ENCODE assay signal across 1 cellular context in the genomic region with DNA sequence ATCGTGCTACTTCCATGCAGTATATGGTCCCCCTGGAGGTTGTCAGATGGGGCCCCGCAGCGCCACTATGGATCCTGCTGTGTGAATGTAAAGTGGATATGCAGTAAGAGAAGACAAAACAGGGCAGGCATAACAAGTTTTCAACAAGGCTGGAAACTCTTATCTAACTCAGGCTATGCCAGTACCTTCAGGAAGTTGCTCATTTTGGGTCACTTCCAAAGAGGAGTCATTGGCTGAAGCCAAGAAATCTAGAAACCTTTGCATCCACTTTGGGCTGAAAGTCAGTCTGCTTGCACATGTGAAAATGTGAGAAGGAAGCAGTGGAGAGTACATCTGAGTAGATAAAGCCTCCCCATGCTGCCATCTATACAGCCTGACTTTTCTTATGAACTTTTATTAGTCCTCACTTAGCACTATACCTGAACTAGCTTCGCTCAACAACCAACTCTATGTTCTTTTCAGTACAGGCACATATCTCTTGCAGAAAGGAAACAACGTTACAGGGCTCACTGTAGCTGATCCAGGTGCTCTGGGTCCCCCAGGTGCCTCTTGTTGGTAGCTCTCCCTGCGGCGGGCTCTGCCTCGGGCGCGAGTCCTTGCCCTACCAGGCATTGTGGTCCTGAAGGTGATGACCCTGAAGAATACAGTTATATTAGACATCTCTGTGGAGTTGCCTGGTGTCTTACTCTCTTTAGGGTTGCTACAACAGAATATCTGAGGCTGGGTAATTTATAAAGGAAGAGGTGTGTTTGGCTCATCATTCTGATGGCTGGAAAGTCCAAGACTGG.
TF ChIP-seq lines count a peak whose summit lies in the region.

No MANE protein-coding gene starts in this region.

TF ChIP-seq in GM23338, 12 proteins besides CTCF, POLR2A, EP300 and RAD21 (continued from another document):
- TF ChIP-seq, protein P1, sequence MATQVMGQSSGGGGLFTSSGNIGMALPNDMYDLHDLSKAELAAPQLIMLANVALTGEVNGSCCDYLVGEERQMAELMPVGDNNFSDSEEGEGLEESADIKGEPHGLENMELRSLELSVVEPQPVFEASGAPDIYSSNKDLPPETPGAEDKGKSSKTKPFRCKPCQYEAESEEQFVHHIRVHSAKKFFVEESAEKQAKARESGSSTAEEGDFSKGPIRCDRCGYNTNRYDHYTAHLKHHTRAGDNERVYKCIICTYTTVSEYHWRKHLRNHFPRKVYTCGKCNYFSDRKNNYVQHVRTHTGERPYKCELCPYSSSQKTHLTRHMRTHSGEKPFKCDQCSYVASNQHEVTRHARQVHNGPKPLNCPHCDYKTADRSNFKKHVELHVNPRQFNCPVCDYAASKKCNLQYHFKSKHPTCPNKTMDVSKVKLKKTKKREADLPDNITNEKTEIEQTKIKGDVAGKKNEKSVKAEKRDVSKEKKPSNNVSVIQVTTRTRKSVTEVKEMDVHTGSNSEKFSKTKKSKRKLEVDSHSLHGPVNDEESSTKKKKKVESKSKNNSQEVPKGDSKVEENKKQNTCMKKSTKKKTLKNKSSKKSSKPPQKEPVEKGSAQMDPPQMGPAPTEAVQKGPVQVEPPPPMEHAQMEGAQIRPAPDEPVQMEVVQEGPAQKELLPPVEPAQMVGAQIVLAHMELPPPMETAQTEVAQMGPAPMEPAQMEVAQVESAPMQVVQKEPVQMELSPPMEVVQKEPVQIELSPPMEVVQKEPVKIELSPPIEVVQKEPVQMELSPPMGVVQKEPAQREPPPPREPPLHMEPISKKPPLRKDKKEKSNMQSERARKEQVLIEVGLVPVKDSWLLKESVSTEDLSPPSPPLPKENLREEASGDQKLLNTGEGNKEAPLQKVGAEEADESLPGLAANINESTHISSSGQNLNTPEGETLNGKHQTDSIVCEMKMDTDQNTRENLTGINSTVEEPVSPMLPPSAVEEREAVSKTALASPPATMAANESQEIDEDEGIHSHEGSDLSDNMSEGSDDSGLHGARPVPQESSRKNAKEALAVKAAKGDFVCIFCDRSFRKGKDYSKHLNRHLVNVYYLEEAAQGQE (IDR thresholded peaks at IDR 0.05; ENCODE audit: unreplicated experiment), result no peak
TF ChIP-seq in GM23338: peak in this region for 0.
